ENCODE assay signal across 20 cellular contexts in the genomic region with DNA sequence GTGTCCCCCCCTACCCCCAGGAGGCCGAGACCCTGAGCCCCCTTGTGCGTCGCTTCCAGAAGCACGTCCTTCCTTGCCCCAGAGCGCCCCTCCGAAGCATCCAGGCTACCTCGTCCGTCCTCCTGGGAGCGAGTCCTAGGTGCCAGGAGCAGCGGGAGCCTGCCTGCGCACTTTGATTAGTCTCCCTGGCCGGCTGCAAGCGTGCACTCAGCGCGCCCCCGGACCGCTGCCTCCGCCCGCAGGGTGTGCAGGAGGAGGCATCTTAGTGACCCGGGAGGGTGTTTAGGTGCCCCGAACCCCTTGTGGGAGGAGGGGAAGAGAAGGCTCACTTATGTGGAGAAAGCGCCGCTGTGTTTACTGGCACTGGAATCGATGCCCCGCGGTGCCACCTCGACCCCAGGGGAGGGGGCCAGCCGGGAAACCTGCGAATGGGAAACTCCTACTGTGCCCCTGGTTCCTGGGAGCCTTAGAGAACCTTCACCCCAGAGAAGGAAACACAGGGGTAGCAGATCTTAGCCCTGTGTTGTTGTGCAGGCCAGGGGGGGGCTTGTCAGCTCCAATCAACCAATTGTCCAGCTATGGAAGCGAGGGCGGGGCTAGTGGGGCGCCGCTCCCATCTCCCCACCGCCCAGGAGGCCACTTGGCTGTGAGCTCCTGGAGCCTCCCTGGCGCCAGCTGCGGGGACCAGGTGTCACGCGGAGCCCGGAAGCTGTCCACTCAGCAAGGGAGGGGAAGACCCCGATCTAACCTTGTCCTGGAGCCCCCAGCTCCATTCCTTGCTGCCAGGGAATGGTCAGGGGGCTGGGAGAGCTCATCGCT.
DNase-seq lines count a peak whose midpoint lies in the region; ATAC-seq and TF ChIP-seq lines count a peak whose summit lies in the region.
"Had no signal": no experiment of that assay in that cellular context is flagged by ENCODE, and none has a peak within 500 bp of the region (broad histone marks: within the 10 kb centered on the region; RNA-seq: fewer than 3 reads in every experiment).

No MANE protein-coding gene starts in this region.

- H3K9ac ChIP-seq in NT2/D1 (ENCODE audit: insufficient read length, low read depth) (peak overlapping the region; percentile 73), endodermal cell (ENCODE audit: extremely low read depth, low read length, poor library complexity, severe bottlenecking) (no peak overlapping the region), neural cell (ENCODE audit: low read length) (peak overlapping the region; percentile 94)

- peaks cover 54% of the 10 kb centered on the region for H3K79me2 ChIP-seq in neural cell (replicated peaks; ENCODE audit: insufficient read depth, low read length)

- H3K4me3 ChIP-seq in NT2/D1 (ENCODE audit: insufficient read length, low read depth) (peak overlapping the region; percentile 64), endodermal cell (ENCODE audit: low read length) (peak overlapping the region; percentile 77), neural cell (ENCODE audit: low read length) (peak overlapping the region; percentile 95), gastroesophageal sphincter (no peak overlapping the region)
- H3K4me3 ChIP-seq: adrenal gland, K562, suprapubic skin had no signal

- H3K27ac Mint-ChIP-seq in endodermal cell: no peak overlapping the region
- H3K27ac Mint-ChIP-seq: CD4-positive, alpha-beta memory T cell; mesothelial cell of epicardium had no signal

- H3K9me3 Mint-ChIP-seq in endodermal cell: no peaks in the 10 kb centered on the region
- H3K9me3 Mint-ChIP-seq: central memory CD8-positive, alpha-beta T cell; mesothelial cell of epicardium had no signal

- H3K4me1 ChIP-seq in NT2/D1 (ENCODE audit: insufficient read depth, insufficient read length): no peaks in the 10 kb centered on the region
- H3K4me1 ChIP-seq in endodermal cell (ENCODE audit: control insufficient read depth, insufficient read depth, low read length): no peaks in the 10 kb centered on the region
- H3K4me1 ChIP-seq in gastroesophageal sphincter: peaks cover 0 to 13% (median 0%) of the 10 kb centered on the region in 3 donors
- H3K4me1 ChIP-seq: adrenal gland, suprapubic skin had no signal

- TF ChIP-seq CTCF in endodermal cell (conservative IDR thresholded peaks at IDR 0.05) (no peak), neural cell (IDR thresholded peaks at IDR 0.05; ENCODE audit: poor library complexity, severe bottlenecking) (no peak), gastroesophageal sphincter (IDR thresholded peaks at IDR 0.05) (no peak)

- no peaks in the 10 kb centered on the region for H3K9me3 ChIP-seq in NT2/D1 (ENCODE audit: insufficient read depth, low read length)
- H3K9me3 ChIP-seq in endodermal cell (ENCODE audit: control insufficient read depth, low read length): no peaks in the 10 kb centered on the region
- H3K9me3 ChIP-seq in neural cell (ENCODE audit: low read length): no peaks in the 10 kb centered on the region
- no peaks in the 10 kb centered on the region for H3K9me3 ChIP-seq in gastroesophageal sphincter
- H3K9me3 ChIP-seq: adrenal gland, neutrophil, suprapubic skin had no signal

- no peak for TF ChIP-seq POLR2A in gastroesophageal sphincter (IDR thresholded peaks at IDR 0.05)

- H2AFZ ChIP-seq in neural cell (ENCODE audit: low read depth, low read length): no peak overlapping the region

- H3F3A ChIP-seq in neural cell (ENCODE audit: insufficient read depth, low read length, poor library complexity, severe bottlenecking): no peaks in the 10 kb centered on the region

- no peaks in the 10 kb centered on the region for H3K36me3 ChIP-seq in NT2/D1 (ENCODE audit: insufficient read depth, insufficient read length, low read length)
- no peaks in the 10 kb centered on the region for H3K36me3 ChIP-seq in endodermal cell (ENCODE audit: control insufficient read depth, insufficient read depth, low read length)
- peaks cover 12% of the 10 kb centered on the region for H3K36me3 ChIP-seq in neural cell (ENCODE audit: insufficient read depth, low read length)
- no peaks in the 10 kb centered on the region for H3K36me3 ChIP-seq in gastroesophageal sphincter
- H3K36me3 ChIP-seq: adrenal gland, neutrophil, suprapubic skin had no signal

- H3K4me3 Mint-ChIP-seq in endodermal cell: peak overlapping the region; percentile 60
- H3K4me3 Mint-ChIP-seq: CD4-positive, alpha-beta memory T cell; central memory CD8-positive, alpha-beta T cell; mesothelial cell of epicardium had no signal

- H3K27ac ChIP-seq in endodermal cell (ENCODE audit: low read depth, low read length) (no peak overlapping the region), neural cell (ENCODE audit: low read length) (peak overlapping the region; percentile 77), gastroesophageal sphincter (no peak overlapping the region)
- H3K27ac ChIP-seq: neutrophil, RWPE1, suprapubic skin had no signal

- peak overlapping the region; percentile 46 for H3K4me2 ChIP-seq in neural cell (ENCODE audit: low read length)

- H4K20me1 ChIP-seq in neural cell (ENCODE audit: insufficient read depth): no peaks in the 10 kb centered on the region

- H3K27me3 ChIP-seq in NT2/D1 (ENCODE audit: insufficient read depth, insufficient read length) (peaks cover 56% of the 10 kb centered on the region), endodermal cell (ENCODE audit: control insufficient read depth, insufficient read depth, low read length, poor library complexity, severe bottlenecking) (peaks cover 64% of the 10 kb centered on the region), neural cell (ENCODE audit: insufficient read depth, low read depth, low read length) (no peaks in the 10 kb centered on the region), gastroesophageal sphincter (peaks cover 45% of the 10 kb centered on the region)

- peaks cover 3% of the 10 kb centered on the region for H3K4me1 Mint-ChIP-seq in endodermal cell
- H3K4me1 Mint-ChIP-seq: CD4-positive, alpha-beta memory T cell; central memory CD8-positive, alpha-beta T cell; mesothelial cell of epicardium had no signal

- no peaks in the 10 kb centered on the region for H3K9me2 ChIP-seq in neural cell (ENCODE audit: insufficient read depth, low read length)

- peaks cover 66% of the 10 kb centered on the region for H3K27me3 Mint-ChIP-seq in endodermal cell (ENCODE audit: insufficient read depth)

- no peaks in the 10 kb centered on the region for H3K36me3 Mint-ChIP-seq in endodermal cell (ENCODE audit: low read depth)
- H3K36me3 Mint-ChIP-seq: CD4-positive, alpha-beta memory T cell; mesothelial cell of epicardium had no signal

- TF ChIP-seq EP300 in neural cell (conservative IDR thresholded peaks at IDR 0.05; ENCODE audit: poor library complexity, severe bottlenecking) (no peak), gastroesophageal sphincter (IDR thresholded peaks at IDR 0.05) (no peak)

- TF ChIP-seq RAD21 in neural cell (conservative IDR thresholded peaks at IDR 0.05): no peak

- no peak for ATAC-seq in gastroesophageal sphincter
- ATAC-seq in left lobe of liver: no peak
- ATAC-seq: K562, left cardiac atrium had no signal

- WGBS in endodermal cell (ENCODE audit: insufficient coverage in 1 of 2, insufficient read length in 1 of 2), 2 experiments: 28% methylated on average over 18 to 41 of the region's 41 CpGs
- WGBS in gastroesophageal sphincter (ENCODE audit: low coverage in 1 of 2), 2 donors: 7% methylated on average over 6 of the region's 41 CpGs; no CpG with 5 or more reads in 1 of the 2 donors

- DNase-seq in ELF-1 (ENCODE audit: low read depth, low spot score) (peak; percentile 14), NT2/D1 (ENCODE audit: low read depth, low spot score) (no peak), endodermal cell (peak; percentile 65), DMS 273 (lab: John Stamatoyannopoulos, UW; ENCODE audit: unreplicated experiment) (no peak), T-helper 2 cell (no peak), left lobe of liver (ENCODE audit: low spot score) (no peak)
- DNase-seq: activated CD8-positive, alpha-beta memory T cell treated with anti-CD3 and anti-CD28 coated beads, Interleukin-2, amount 50 U/mL, for 48 hours; activated effector memory CD4-positive, alpha-beta T cell treated with anti-CD3 and anti-CD28 coated beads, Interleukin-2, amount 50 U/mL, for 16 hours; adrenal gland; CD4-positive, alpha-beta memory T cell; left cardiac atrium; NCI-H1694 treated with DMSO at 0.1 percent for 48 hours had no signal

TF ChIP-seq in neural cell, 6 proteins besides CTCF, POLR2A, EP300 and RAD21:
- TF ChIP-seq REST (IDR thresholded peaks at IDR 0.05; ENCODE audit: borderline replicate concordance) (no peak), TAF1 (IDR thresholded peaks at IDR 0.05; ENCODE audit: low read depth) (no peak), EZH2 (IDR thresholded peaks at IDR 0.05; ENCODE audit: borderline replicate concordance, insufficient read depth, low read length, poor library complexity, severe bottlenecking) (no peak), MXI1 (conservative IDR thresholded peaks at IDR 0.05; ENCODE audit: poor library complexity, severe bottlenecking) (no peak), SMC3 (conservative IDR thresholded peaks at IDR 0.05; ENCODE audit: poor library complexity) (no peak), POLR2AphosphoS5 (IDR thresholded peaks at IDR 0.05) (no peak)

Comparison
In these comparisons a context has a peak if more than half of its experiments do, and no peak if none do; other contexts are left out.
1. DNase-seq: peak in ELF-1 (single experiment) and endodermal cell (single experiment); none in NT2/D1 (single experiment), DMS 273 (single experiment), T-helper 2 cell (0 of 5) and left lobe of liver (single experiment).
2. H3K4me3 ChIP-seq: peak in NT2/D1 (single experiment), endodermal cell (single experiment) and neural cell (single experiment); none in gastroesophageal sphincter (0 of 2).